16 cellular contexts compared by ENCODE assay signal in the genomic region with DNA sequence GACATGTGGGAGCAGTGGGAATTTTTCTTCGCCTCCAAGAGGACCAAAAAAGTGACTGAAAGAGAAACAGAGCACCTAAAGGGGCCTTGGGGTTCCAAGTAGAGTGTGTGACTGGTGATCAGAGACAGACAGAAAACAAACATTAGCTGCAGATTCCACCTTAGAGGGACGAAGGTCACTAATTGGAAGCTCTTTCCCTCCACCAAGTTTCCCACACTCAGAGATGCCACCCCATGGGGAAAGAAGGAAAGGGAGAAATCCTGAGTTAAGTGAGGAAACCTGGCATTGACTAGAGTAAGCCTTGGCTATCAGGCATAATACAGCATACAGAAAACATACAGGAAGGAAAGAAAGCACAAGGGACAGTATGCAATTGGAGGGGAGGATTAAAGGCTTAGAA.
"Had no signal": no experiment of that assay in that cellular context is flagged by ENCODE, and none has a peak within 500 bp of the region (broad histone marks: within the 10 kb centered on the region; RNA-seq: fewer than 3 reads in every experiment).

No MANE protein-coding gene starts in this region.

- DNase-seq: activated CD4-positive, alpha-beta T cell treated with anti-CD3 and anti-CD28 coated beads for 1 hour; activated CD4-positive, alpha-beta T cell treated with anti-CD3 and anti-CD28 coated beads, Interleukin-2, amount 50 U/mL, for 4 hours; activated naive CD4-positive, alpha-beta T cell treated with Interleukin-2 at 50 U/mL for 16 hours; activated T-cell treated with anti-CD3 and anti-CD28 coated beads for 4 hours; left ventricle myocardium superior; mesenchymal stem cell; sigmoid colon; stimulated activated CD4-positive, alpha-beta T cell treated with anti-CD3 and anti-CD28 coated beads, Interleukin-12 subunit alpha, Interleukin-12 subunit beta, amount 100 ng/mL, for 4 hours; stimulated activated CD4-positive, alpha-beta T cell treated with anti-CD3 and anti-CD28 coated beads, Interleukin-2, amount 100 ng/mL, for 24 hours; T-helper 1 cell; T1000 had no signal

- H3K4me3 ChIP-seq: sigmoid colon, thoracic aorta had no signal

- H3K36me3 ChIP-seq: sigmoid colon, thoracic aorta had no signal

- ATAC-seq: left ventricle myocardium superior; natural killer cell treated with Interleukin-12 subunit alpha and Interleukin-12 subunit beta and Interleukin-15 and Interleukin-18, amount 100 ng/mL, for 72 hours; stimulated activated effector memory CD8-positive, alpha-beta T cell treated with anti-CD3 and anti-CD28 coated beads, Interleukin-12 subunit alpha, Interleukin-12 subunit beta, amount 100 ng/mL, for 72 hours had no signal

- H3K27ac ChIP-seq: sigmoid colon, thoracic aorta had no signal

- H3K9me3 ChIP-seq: sigmoid colon, thoracic aorta had no signal

- FAIRE-seq: astrocyte, endometrium had no signal

- H3K27me3 ChIP-seq: sigmoid colon had no signal
